17 cellular contexts compared by ENCODE assay signal in the genomic region with DNA sequence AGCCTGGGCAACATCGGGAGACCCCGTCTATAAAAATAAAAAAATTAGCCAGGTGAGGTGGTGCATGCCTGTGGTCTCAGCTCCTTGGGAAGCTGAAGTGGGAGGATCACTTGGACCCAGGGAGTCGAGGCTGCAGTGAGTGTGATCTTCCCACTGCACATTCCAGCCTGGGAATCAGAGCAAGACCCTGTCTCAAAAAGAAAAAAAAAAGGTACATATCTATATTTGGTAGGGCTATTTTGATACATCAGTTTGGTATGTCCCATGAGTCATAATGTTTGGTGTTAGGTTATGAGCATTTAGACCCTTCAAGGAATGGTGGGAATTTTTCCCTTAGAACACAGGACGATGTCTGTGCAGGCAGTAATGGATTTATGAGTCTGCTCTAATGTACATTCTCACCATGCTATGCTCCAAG. TPM values are rescaled to one million over a fixed set of nuclear protein-coding genes. Genes with fewer than 3 reads are reported as not detected.
DNase-seq lines count a peak whose midpoint lies in the region; ATAC-seq and TF ChIP-seq lines count a peak whose summit lies in the region.
"Had no signal": no experiment of that assay in that cellular context is flagged by ENCODE, and none has a peak within 500 bp of the region (broad histone marks: within the 10 kb centered on the region; RNA-seq: fewer than 3 reads in every experiment).

No MANE protein-coding gene starts in this region.

- H3K9me3 Mint-ChIP-seq in stimulated activated effector memory CD8-positive, alpha-beta T cell treated with anti-CD3 and anti-CD28 coated beads, Interleukin-12 subunit alpha, Interleukin-12 subunit beta, amount 100 ng/mL, for 72 hours = no peaks in the 10 kb centered on the region
- H3K9me3 Mint-ChIP-seq: activated CD4-positive, alpha-beta T cell treated with anti-CD3 and anti-CD28 coated beads, Interleukin-2, amount 10 ng/mL, durations not matched to agents 7 days and 5 days; neural crest cell had no signal

- DNase-seq in cardiac muscle cell (ENCODE audit: low read depth in 1 of 2, low spot score in 1 of 2) (peak in 1 of 2 donors; percentile 84), Right ventricle myocardium superior (no peak), SK-N-SH (no peak), foreskin fibroblast (peak; percentile 77 to 81), Ammon's horn (ENCODE audit: low spot score) (no peak), cerebellar nuclear complex (lab: John Stamatoyannopoulos, UW) (no peak)
- DNase-seq in stimulated activated effector memory CD8-positive, alpha-beta T cell treated with anti-CD3 and anti-CD28 coated beads, Interleukin-12 subunit alpha, Interleukin-12 subunit beta, amount 100 ng/mL, for 72 hours (ENCODE audit: low spot score in 2 of 2) = no peak
- no peak for DNase-seq in stimulated activated CD4-positive, alpha-beta T cell treated with anti-CD3 and anti-CD28 coated beads, Interleukin-4, amount 100 ng/mL, for 24 hours
- DNase-seq: activated CD4-positive, alpha-beta T cell treated with anti-CD3 and anti-CD28 coated beads, Interleukin-2, amount 10 ng/mL, durations not matched to agents 7 days and 5 days; AML-193; heart right ventricle; NCI-H146; OCI-M1; uterus had no signal

- WGBS in SK-N-SH (ENCODE audit: low lambda C conversion rate) = 47% methylated on average over 4 of the region's 4 CpGs

- POLR2A ChIA-PET in SK-N-SH (lab: Yijun Ruan, JAX) = no interaction called here

- H3K27ac Mint-ChIP-seq in stimulated activated effector memory CD8-positive, alpha-beta T cell treated with anti-CD3 and anti-CD28 coated beads, Interleukin-12 subunit alpha, Interleukin-12 subunit beta, amount 100 ng/mL, for 72 hours = peak overlapping the region; percentile 34
- H3K27ac Mint-ChIP-seq: activated CD4-positive, alpha-beta T cell treated with anti-CD3 and anti-CD28 coated beads, Interleukin-2, amount 10 ng/mL, durations not matched to agents 7 days and 5 days; activated naive CD8-positive, alpha-beta T cell had no signal

- peak overlapping the region; percentile 45; the same call in 1 of the 2 replicates for H3K9ac ChIP-seq in SK-N-SH

- H3K27ac ChIP-seq in cardiac muscle cell (peak overlapping the region; percentile 59), SK-N-SH (ENCODE audit: low read depth in 2 of 2, low read length in 1 of 2) (peak overlapping the region in 1 of 2 experiments; percentile 82; a peak in 3 of 4 replicates)
- H3K27ac ChIP-seq: uterus had no signal

- no peak for TF ChIP-seq RAD21 in SK-N-SH (IDR thresholded peaks at IDR 0.05; ENCODE audit: low read length)

- CTCF ChIA-PET in SK-N-SH (lab: Yijun Ruan, JAX) = no interaction called here

- H2AFZ ChIP-seq in SK-N-SH (ENCODE audit: low read depth) = no peak overlapping the region

- peaks cover 30% of the 10 kb centered on the region for H3K36me3 ChIP-seq in cardiac muscle cell
- H3K36me3 ChIP-seq in SK-N-SH (replicated peaks in 1 of 2; ENCODE audit: control insufficient read depth in 1 of 2, insufficient read depth in 2 of 2, low read length in 1 of 2) = peaks cover 34 to 56% of the 10 kb centered on the region in 2 experiments
- H3K36me3 ChIP-seq: uterus had no signal

- peaks cover 8% of the 10 kb centered on the region for H3K4me1 ChIP-seq in cardiac muscle cell (ENCODE audit: low read depth)
- peaks cover 0 to 4% of the 10 kb centered on the region in 2 experiments; a peak in 1 of 4 replicates for H3K4me1 ChIP-seq in SK-N-SH (ENCODE audit: control insufficient read depth in 1 of 2, insufficient read depth in 2 of 2, low read depth in 1 of 2, low read length in 1 of 2)
- H3K4me1 ChIP-seq: uterus had no signal

- no peaks in the 10 kb centered on the region for H3K9me2 ChIP-seq in SK-N-SH

- no peaks in the 10 kb centered on the region for H4K20me1 ChIP-seq in SK-N-SH (ENCODE audit: insufficient read depth)

- no peak for ATAC-seq in Right ventricle myocardium superior (ENCODE audit: poor library complexity)
- no peak for ATAC-seq in stimulated activated effector memory CD8-positive, alpha-beta T cell treated with anti-CD3 and anti-CD28 coated beads, Interleukin-12 subunit alpha, Interleukin-12 subunit beta, amount 100 ng/mL, for 72 hours
- ATAC-seq: GM12878 had no signal

- H3K4me3 Mint-ChIP-seq in stimulated activated effector memory CD8-positive, alpha-beta T cell treated with anti-CD3 and anti-CD28 coated beads, Interleukin-12 subunit alpha, Interleukin-12 subunit beta, amount 100 ng/mL, for 72 hours = no peak overlapping the region
- H3K4me3 Mint-ChIP-seq: activated CD4-positive, alpha-beta T cell treated with anti-CD3 and anti-CD28 coated beads, Interleukin-2, amount 10 ng/mL, durations not matched to agents 7 days and 5 days; activated naive CD8-positive, alpha-beta T cell; neural crest cell had no signal

- H3K27me3 ChIP-seq in cardiac muscle cell (no peaks in the 10 kb centered on the region), SK-N-SH (ENCODE audit: insufficient read depth) (no peaks in the 10 kb centered on the region)
- H3K27me3 ChIP-seq: heart right ventricle, uterus had no signal

- no peaks in the 10 kb centered on the region for H3K79me2 ChIP-seq in SK-N-SH (ENCODE audit: insufficient read depth)

- peak in 1 of 2 experiments; percentile 46; a peak in 1 of 4 replicates for TF ChIP-seq EP300 in SK-N-SH (IDR thresholded peaks at IDR 0.05; ENCODE audit: borderline replicate concordance in 1 of 2, low read depth in 1 of 2, low read length in 1 of 2)

- H3K4me3 ChIP-seq in cardiac muscle cell = no peak overlapping the region
- no peak overlapping the region for H3K4me3 ChIP-seq in SK-N-SH (ENCODE audit: low read depth in 2 of 2, low read length in 1 of 2)
- no peak overlapping the region for H3K4me3 ChIP-seq in foreskin fibroblast (ENCODE audit: low read depth in 1 of 2, low read length in 2 of 2)
- H3K4me3 ChIP-seq: GM12878, heart right ventricle, uterus had no signal

- peaks cover 95% of the 10 kb centered on the region for H3K36me3 Mint-ChIP-seq in stimulated activated effector memory CD8-positive, alpha-beta T cell treated with anti-CD3 and anti-CD28 coated beads, Interleukin-12 subunit alpha, Interleukin-12 subunit beta, amount 100 ng/mL, for 72 hours

- H3K4me2 ChIP-seq in SK-N-SH = peak overlapping the region; percentile 48

- H3K4me1 Mint-ChIP-seq in stimulated activated effector memory CD8-positive, alpha-beta T cell treated with anti-CD3 and anti-CD28 coated beads, Interleukin-12 subunit alpha, Interleukin-12 subunit beta, amount 100 ng/mL, for 72 hours = no peaks in the 10 kb centered on the region
- H3K4me1 Mint-ChIP-seq: activated CD4-positive, alpha-beta T cell treated with anti-CD3 and anti-CD28 coated beads, Interleukin-2, amount 10 ng/mL, durations not matched to agents 7 days and 5 days; neural crest cell had no signal

- no peaks in the 10 kb centered on the region for H3K9me3 ChIP-seq in cardiac muscle cell (ENCODE audit: low read depth)
- H3K9me3 ChIP-seq in SK-N-SH = no peaks in the 10 kb centered on the region
- H3K9me3 ChIP-seq: heart right ventricle, uterus had no signal

- TF ChIP-seq CTCF in cardiac muscle cell (IDR thresholded peaks at IDR 0.05; ENCODE audit: low read depth, low read length) (no peak), SK-N-SH (IDR thresholded peaks at IDR 0.05) (no peak), foreskin fibroblast (IDR thresholded peaks at IDR 0.05; ENCODE audit: low read depth, low read length) (no peak)

- intact Hi-C loops in Right ventricle myocardium superior (cut with DNase I) = no loop called here

- peaks cover 16% of the 10 kb centered on the region for H3F3A ChIP-seq in SK-N-SH (replicated peaks; ENCODE audit: insufficient read depth)

TF ChIP-seq in SK-N-SH, 30 proteins besides CTCF, POLR2A, EP300 and RAD21 (continues in another document):
- TF ChIP-seq GABPA (IDR thresholded peaks at IDR 0.05; ENCODE audit: low read depth) (no peak), TCF12 (IDR thresholded peaks at IDR 0.05) (peak; percentile 37), MXI1 (IDR thresholded peaks at IDR 0.05; ENCODE audit: low read depth, low read length) (no peak), SMC3 (IDR thresholded peaks at IDR 0.05; ENCODE audit: low read depth, low read length) (no peak), FOXM1 (IDR thresholded peaks at IDR 0.05; ENCODE audit: low read depth) (no peak), TEAD4 (IDR thresholded peaks at IDR 0.05; ENCODE audit: borderline replicate concordance, insufficient read depth) (peak; percentile 63; the same call in 1 of the 2 replicates), RCOR1 (IDR thresholded peaks at IDR 0.05; ENCODE audit: low read length) (no peak), POLR2AphosphoS5 (IDR thresholded peaks at IDR 0.05; ENCODE audit: low read depth, low read length) (peak; percentile 39; the same call in 1 of the 2 replicates), ELF1 (IDR thresholded peaks at IDR 0.05) (no peak), RFX5 (IDR thresholded peaks at IDR 0.05; ENCODE audit: low read length) (no peak), TAF1 (IDR thresholded peaks at IDR 0.05; ENCODE audit: borderline replicate concordance, low read depth, low read length) (no peak), NFIC (IDR thresholded peaks at IDR 0.05; ENCODE audit: borderline replicate concordance) (no peak; the same call in 1 of the 2 replicates), RXRA (IDR thresholded peaks at IDR 0.05; ENCODE audit: borderline replicate concordance, low read depth) (no peak), FOXJ3 (CRISPR knock-in tag; IDR thresholded peaks at IDR 0.05) (no peak), NRF1 (IDR thresholded peaks at IDR 0.05; ENCODE audit: low read depth, low read length) (no peak)
- TF ChIP-seq, protein P1, sequence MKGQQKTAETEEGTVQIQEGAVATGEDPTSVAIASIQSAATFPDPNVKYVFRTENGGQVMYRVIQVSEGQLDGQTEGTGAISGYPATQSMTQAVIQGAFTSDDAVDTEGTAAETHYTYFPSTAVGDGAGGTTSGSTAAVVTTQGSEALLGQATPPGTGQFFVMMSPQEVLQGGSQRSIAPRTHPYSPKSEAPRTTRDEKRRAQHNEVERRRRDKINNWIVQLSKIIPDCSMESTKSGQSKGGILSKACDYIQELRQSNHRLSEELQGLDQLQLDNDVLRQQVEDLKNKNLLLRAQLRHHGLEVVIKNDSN (IDR thresholded peaks at IDR 0.05; ENCODE audit: borderline replicate concordance, low read depth) = no peak
- TF ChIP-seq, protein P2, sequence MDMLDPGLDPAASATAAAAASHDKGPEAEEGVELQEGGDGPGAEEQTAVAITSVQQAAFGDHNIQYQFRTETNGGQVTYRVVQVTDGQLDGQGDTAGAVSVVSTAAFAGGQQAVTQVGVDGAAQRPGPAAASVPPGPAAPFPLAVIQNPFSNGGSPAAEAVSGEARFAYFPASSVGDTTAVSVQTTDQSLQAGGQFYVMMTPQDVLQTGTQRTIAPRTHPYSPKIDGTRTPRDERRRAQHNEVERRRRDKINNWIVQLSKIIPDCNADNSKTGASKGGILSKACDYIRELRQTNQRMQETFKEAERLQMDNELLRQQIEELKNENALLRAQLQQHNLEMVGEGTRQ (IDR thresholded peaks at IDR 0.05; ENCODE audit: borderline replicate concordance, low read depth, low read length) = no peak

RNA-seq across cellular contexts. Expression of a gene that starts 55.3 kb away (rescaled TPM):
- 0.15 and 0.32 TPM in 2 replicates for total RNA-seq in cardiac muscle cell
- not detected in 2 replicates for polyA plus RNA-seq in cardiac muscle cell
- not detected for total RNA-seq in Right ventricle myocardium superior
- polyA plus RNA-seq in SK-N-SH (2012; rRNA removed) = 0.05 and 0.08 TPM in 2 replicates
- polyA plus RNA-seq in SK-N-SH (2012; cell fraction: cytosol; rRNA removed) = 0.04 and 0.09 TPM in 2 replicates
- 0.13 and 0.16 TPM in 2 replicates for polyA plus RNA-seq in SK-N-SH (2012; cell fraction: nucleus; rRNA removed)

Comparison
In these comparisons a context has a peak if more than half of its experiments do, and no peak if none do; other contexts are left out.
1. DNase-seq: peak in foreskin fibroblast (2 of 2); none in Right ventricle myocardium superior (single experiment), SK-N-SH (single experiment), stimulated activated effector memory CD8-positive, alpha-beta T cell treated with anti-CD3 and anti-CD28 coated beads, Interleukin-12 subunit alpha, Interleukin-12 subunit beta, amount 100 ng/mL, for 72 hours (0 of 2), stimulated activated CD4-positive, alpha-beta T cell treated with anti-CD3 and anti-CD28 coated beads, Interleukin-4, amount 100 ng/mL, for 24 hours (single experiment), Ammon's horn (single experiment) and cerebellar nuclear complex (0 of 2).